ENCODE assay signal across 8 cellular contexts in genomic region chr12:2582631-2583616, GRCh38.
DNase-seq lines count a peak whose midpoint lies in the region; ATAC-seq and TF ChIP-seq lines count a peak whose summit lies in the region.

No MANE protein-coding gene starts in this region.

- 35% methylated on average over 6 of the region's 48 CpGs for WGBS in right lobe of liver (ENCODE audit: insufficient coverage, low coverage, low lambda C conversion rate, missing lambda C conversion rate)

- ATAC-seq in right lobe of liver (peak; percentile 89 to 97 (median 94)), HG03039 (IDR thresholded peaks at IDR 0.05; ENCODE audit: unreplicated experiment) (no peak)

- TF ChIP-seq CTCF in right lobe of liver (IDR thresholded peaks at IDR 0.05) = peak; percentile 80 to 94 (median 87)

- DNase-seq in DMS79 treated with DMSO at 0.1 percent for 48 hours (lab: John Stamatoyannopoulos, UW) (peak; percentile 9), DMS79 (lab: John Stamatoyannopoulos, UW) (no peak), NCI-H1092 treated with DMSO at 0.1 percent for 48 hours (lab: John Stamatoyannopoulos, UW) (peak; percentile 58), dedifferentiated amniotic fluid mesenchymal stem cell (ENCODE audit: extremely low spot score) (peak; percentile 17), right lobe of liver (peak; percentile 67 to 72 (median 69))
- DNase-seq in activated CD4-positive, alpha-beta T cell treated with anti-CD3 and anti-CD28 coated beads for 48 hours = peak; percentile 78
- DNase-seq in stimulated activated CD8-positive, alpha-beta memory T cell treated with anti-CD3 and anti-CD28 coated beads, Interleukin-15, amount 100 ng/mL, for 24 hours (ENCODE audit: low read depth) = peak; percentile 50

- H3K27ac ChIP-seq in right lobe of liver = no peak overlapping the region

- H3K4me1 ChIP-seq in right lobe of liver = peaks cover 0 to 6% (median 4%) of the 10 kb centered on the region in 4 donors

- H3K9me3 ChIP-seq in right lobe of liver = no peaks in the 10 kb centered on the region

- no peak for TF ChIP-seq POLR2A in right lobe of liver (IDR thresholded peaks at IDR 0.05)

- no peaks in the 10 kb centered on the region for H3K27me3 ChIP-seq in right lobe of liver

- no peak overlapping the region for H3K4me3 ChIP-seq in right lobe of liver

- intact Hi-C loops in right lobe of liver (cut with DNase I) = no loop called here

- H3K36me3 ChIP-seq in right lobe of liver = no peaks in the 10 kb centered on the region
